ENCODE assay signal across 10 cellular contexts in the genomic region with DNA sequence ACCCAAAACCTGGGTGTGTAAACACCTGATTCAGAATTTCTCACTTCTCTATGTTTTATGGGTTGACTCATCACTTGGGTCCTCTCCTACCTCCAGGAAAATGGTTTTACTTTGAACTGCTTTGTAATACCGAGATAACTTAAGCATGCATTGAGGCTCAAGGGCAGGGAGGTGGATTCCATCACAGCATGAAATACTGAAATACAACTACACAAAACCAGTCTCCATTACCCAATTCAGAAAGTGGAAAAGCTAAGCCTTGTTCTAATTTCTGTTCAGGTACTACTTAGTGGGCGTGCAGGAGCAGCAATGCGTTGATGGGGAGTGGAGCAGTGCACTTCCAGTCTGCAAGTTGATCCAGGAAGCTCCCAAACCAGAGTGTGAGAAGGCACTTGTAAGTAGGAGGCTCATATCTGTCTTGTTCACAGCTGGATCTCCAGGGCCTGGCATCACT. TPM values are rescaled to one million over a fixed set of nuclear protein-coding genes. Genes with fewer than 3 reads are reported as not detected.
DNase-seq lines count a peak whose midpoint lies in the region; ATAC-seq, FAIRE-seq and TF ChIP-seq lines count a peak whose summit lies in the region.
"Had no signal": no experiment of that assay in that cellular context is flagged by ENCODE, and none has a peak within 500 bp of the region (broad histone marks: within the 10 kb centered on the region; RNA-seq: fewer than 3 reads in every experiment).

No MANE protein-coding gene starts in this region.

- POLR2A ChIA-PET in activated B cell treated with CpG ODN at 0.5 μM for 24 hours (lab: Charles Lee), result no interaction called here

- ATAC-seq in HG02870 (IDR thresholded peaks at IDR 0.05; ENCODE audit: unreplicated experiment), result peak; percentile 97
- peak; percentile 37 for ATAC-seq in activated B cell treated with CpG ODN at 0.5 μM for 24 hours (ENCODE audit: low read depth)
- peak; percentile 100 for ATAC-seq in stimulated activated effector memory CD8-positive, alpha-beta T cell treated with anti-CD3 and anti-CD28 coated beads, Interleukin-12 subunit alpha, Interleukin-12 subunit beta, amount 100 ng/mL, for 72 hours
- no peak for ATAC-seq in GM19467 (IDR thresholded peaks at IDR 0.05; ENCODE audit: unreplicated experiment)
- ATAC-seq: lower lobe of right lung, Right ventricle myocardium inferior had no signal

- H3K27ac Mint-ChIP-seq in activated B cell treated with CpG ODN at 0.5 μM for 24 hours, result no peak overlapping the region
- H3K27ac Mint-ChIP-seq in stimulated activated effector memory CD8-positive, alpha-beta T cell treated with anti-CD3 and anti-CD28 coated beads, Interleukin-12 subunit alpha, Interleukin-12 subunit beta, amount 100 ng/mL, for 72 hours, result peak overlapping the region; percentile 20

- DNase-seq in activated T-cell treated with anti-CD3 and anti-CD28 coated beads for 24 hours (ENCODE audit: low read depth), result peak; percentile 23
- no peak for DNase-seq in activated T-cell treated with anti-CD3 and anti-CD28 coated beads for 4 hours
- no peak for DNase-seq in activated B cell treated with CpG ODN at 0.5 μM for 24 hours
- DNase-seq in stimulated activated effector memory CD8-positive, alpha-beta T cell treated with anti-CD3 and anti-CD28 coated beads, Interleukin-12 subunit alpha, Interleukin-12 subunit beta, amount 100 ng/mL, for 72 hours (ENCODE audit: low spot score in 2 of 2), result peak; percentile 4 to 63
- DNase-seq in frontal cortex (ENCODE audit: low spot score in 2 of 2), result no peak
- DNase-seq in NK-92 treated with Interleukin-12 subunit alpha and Interleukin-12 subunit beta, amount 100 ng/mL, for 24 hours (lab: John Stamatoyannopoulos, UW), result no peak
- DNase-seq: lower lobe of right lung had no signal

- H3K4me1 Mint-ChIP-seq in activated B cell treated with CpG ODN at 0.5 μM for 24 hours, result no peaks in the 10 kb centered on the region
- peaks cover 9% of the 10 kb centered on the region for H3K4me1 Mint-ChIP-seq in stimulated activated effector memory CD8-positive, alpha-beta T cell treated with anti-CD3 and anti-CD28 coated beads, Interleukin-12 subunit alpha, Interleukin-12 subunit beta, amount 100 ng/mL, for 72 hours

- H3K4me3 Mint-ChIP-seq in activated B cell treated with CpG ODN at 0.5 μM for 24 hours, result no peak overlapping the region
- H3K4me3 Mint-ChIP-seq in stimulated activated effector memory CD8-positive, alpha-beta T cell treated with anti-CD3 and anti-CD28 coated beads, Interleukin-12 subunit alpha, Interleukin-12 subunit beta, amount 100 ng/mL, for 72 hours, result peak overlapping the region; percentile 6

- FAIRE-seq in frontal cortex (lab: Jason Lieb, UNC), result no peak

- intact Hi-C loops in activated B cell treated with CpG ODN at 0.5 μM for 24 hours (cut with micrococcal nuclease), result no loop called here

- H3K27me3 Mint-ChIP-seq in activated B cell treated with CpG ODN at 0.5 μM for 24 hours, result peaks cover 9% of the 10 kb centered on the region

- no peak for TF ChIP-seq CTCF in activated B cell treated with CpG ODN at 0.5 μM for 24 hours (IDR thresholded peaks at IDR 0.05)

- CTCF ChIA-PET in activated B cell treated with CpG ODN at 0.5 μM for 24 hours (lab: Charles Lee), result interaction anchor here (1.1 kb wide), 1 partner anchor 14 kb away, joined by 3 read pairs; no protein-coding TSS in a partner anchor

- H3K9me3 Mint-ChIP-seq in activated B cell treated with CpG ODN at 0.5 μM for 24 hours, result no peaks in the 10 kb centered on the region
- no peaks in the 10 kb centered on the region for H3K9me3 Mint-ChIP-seq in stimulated activated effector memory CD8-positive, alpha-beta T cell treated with anti-CD3 and anti-CD28 coated beads, Interleukin-12 subunit alpha, Interleukin-12 subunit beta, amount 100 ng/mL, for 72 hours

- no peaks in the 10 kb centered on the region for H3K36me3 Mint-ChIP-seq in activated B cell treated with CpG ODN at 0.5 μM for 24 hours (ENCODE audit: low read depth)
- H3K36me3 Mint-ChIP-seq in stimulated activated effector memory CD8-positive, alpha-beta T cell treated with anti-CD3 and anti-CD28 coated beads, Interleukin-12 subunit alpha, Interleukin-12 subunit beta, amount 100 ng/mL, for 72 hours, result no peaks in the 10 kb centered on the region

RNA-seq across cellular contexts. Expression of a gene that starts 6.1 kb away (rescaled TPM):
- not detected in 2 replicates for total RNA-seq in activated B cell treated with CpG ODN at 0.5 μM for 24 hours
- not detected for total RNA-seq in frontal cortex
- total RNA-seq: Right ventricle myocardium inferior had no signal

RNA-seq across cellular contexts. Expression of a gene that starts 9.2 kb away (rescaled TPM):
- total RNA-seq in activated B cell treated with CpG ODN at 0.5 μM for 24 hours (0.17 and 0.47 TPM in 2 replicates), frontal cortex (not detected)
- total RNA-seq: Right ventricle myocardium inferior had no signal

RNA-seq across cellular contexts. Expression of a gene that starts 44.8 kb away (rescaled TPM):
- total RNA-seq in activated B cell treated with CpG ODN at 0.5 μM for 24 hours, result 7.6 and 10.1 TPM in 2 replicates
- 9.4 TPM for total RNA-seq in frontal cortex

RNA-seq across cellular contexts. Expression of a gene that starts 46.9 kb away (rescaled TPM):
- 9.1 and 10.8 TPM in 2 replicates for total RNA-seq in activated B cell treated with CpG ODN at 0.5 μM for 24 hours
- 20.8 TPM for total RNA-seq in frontal cortex

Comparison
In these comparisons a context has a peak if more than half of its experiments do, and no peak if none do; other contexts are left out.
1. DNase-seq: peak in activated T-cell treated with anti-CD3 and anti-CD28 coated beads for 24 hours (single experiment) and stimulated activated effector memory CD8-positive, alpha-beta T cell treated with anti-CD3 and anti-CD28 coated beads, Interleukin-12 subunit alpha, Interleukin-12 subunit beta, amount 100 ng/mL, for 72 hours (2 of 2); none in activated T-cell treated with anti-CD3 and anti-CD28 coated beads for 4 hours (single experiment), activated B cell treated with CpG ODN at 0.5 μM for 24 hours (single experiment), frontal cortex (0 of 2) and NK-92 treated with Interleukin-12 subunit alpha and Interleukin-12 subunit beta, amount 100 ng/mL, for 24 hours (single experiment).